8 cellular contexts compared by ENCODE assay signal in the genomic region with DNA sequence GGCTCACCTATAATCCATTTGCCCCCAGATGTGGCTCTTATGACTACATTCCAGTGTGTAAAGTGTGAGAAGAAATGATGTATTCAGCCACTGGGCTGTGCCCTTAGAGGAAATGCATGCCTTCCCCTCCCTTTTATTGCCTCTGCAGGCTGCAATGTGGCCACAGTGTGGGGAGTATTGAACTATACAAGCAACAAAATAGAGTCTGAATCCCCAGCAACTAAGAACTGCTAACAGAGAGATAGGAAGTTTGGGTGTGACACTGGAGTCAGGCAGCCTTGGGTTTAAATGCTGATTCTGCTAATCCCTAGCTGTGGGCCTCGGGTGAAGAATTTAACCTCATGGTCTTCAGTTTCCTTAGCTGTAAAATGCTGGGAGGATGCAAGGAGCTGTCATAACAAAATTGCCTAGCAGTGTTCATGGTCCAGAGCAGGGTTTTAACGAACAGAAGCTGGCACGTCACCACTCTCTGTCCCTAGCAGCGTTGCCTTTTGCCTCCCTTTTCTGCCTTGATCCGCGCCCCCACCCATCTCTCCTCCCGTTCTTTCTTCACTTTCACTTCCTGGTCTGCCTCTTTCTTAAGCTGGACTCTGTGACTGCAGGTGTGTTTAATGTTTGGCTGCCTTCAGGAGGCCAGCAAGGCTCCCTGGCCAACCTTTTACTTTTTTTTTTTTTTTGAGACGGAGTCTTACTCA. TPM values are rescaled to one million over a fixed set of nuclear protein-coding genes. Genes with fewer than 3 reads are reported as not detected.
DNase-seq lines count a peak whose midpoint lies in the region; ATAC-seq and TF ChIP-seq lines count a peak whose summit lies in the region.

No MANE protein-coding gene starts in this region.

- H3K4me1 ChIP-seq in KMS-11 (ENCODE audit: low read depth, poor library complexity, severe bottlenecking) (peaks cover 54% of the 10 kb centered on the region), muscle layer of duodenum (ENCODE audit: control insufficient read depth in 1 of 2, insufficient read depth in 2 of 2, low read length in 2 of 2) (no peaks in the 10 kb centered on the region)

- no peaks in the 10 kb centered on the region for H3K9me3 ChIP-seq in muscle layer of duodenum (ENCODE audit: control insufficient read depth in 1 of 2, low read length in 2 of 2)

- no peak for TF ChIP-seq CTCF in KMS-11 (conservative IDR thresholded peaks at IDR 0.05; ENCODE audit: low read depth, low read length)

- H3K4me3 Mint-ChIP-seq in activated T-helper 1 cell treated with anti-CD3 and anti-CD28 coated beads, Interleukin-12 subunit alpha, Interleukin-12 subunit beta, Interleukin-2, Interleukin-4 antibody, amounts not matched to agents 30 ng/mL and 10 ng/mL and 1 ng/mL, durations not matched to agents 14 hours and 24 hours and 36 hours: peak overlapping the region; percentile 34

- no peaks in the 10 kb centered on the region for H3K36me3 ChIP-seq in KMS-11 (ENCODE audit: insufficient read depth)
- H3K36me3 ChIP-seq in muscle layer of duodenum (ENCODE audit: control insufficient read depth in 1 of 2, insufficient read depth in 2 of 2, low read length in 2 of 2): no peaks in the 10 kb centered on the region

- no peaks in the 10 kb centered on the region for H3K79me2 ChIP-seq in KMS-11 (ENCODE audit: insufficient read depth, low read depth)

- ATAC-seq in HG03025 (IDR thresholded peaks at IDR 0.05; ENCODE audit: low FRiP score, unreplicated experiment): no peak
- no peak for ATAC-seq in GM21619 (IDR thresholded peaks at IDR 0.05; ENCODE audit: unreplicated experiment)

- no peaks in the 10 kb centered on the region for H3K27me3 ChIP-seq in KMS-11 (ENCODE audit: insufficient read depth, low read depth)
- no peaks in the 10 kb centered on the region for H3K27me3 ChIP-seq in muscle layer of duodenum (ENCODE audit: low read depth, low read length)

- no peaks in the 10 kb centered on the region for H4K20me1 ChIP-seq in KMS-11 (ENCODE audit: insufficient read depth)

- peaks cover 5% of the 10 kb centered on the region for H3K9me3 Mint-ChIP-seq in activated T-helper 1 cell treated with anti-CD3 and anti-CD28 coated beads, Interleukin-12 subunit alpha, Interleukin-12 subunit beta, Interleukin-2, Interleukin-4 antibody, amounts not matched to agents 30 ng/mL and 10 ng/mL and 1 ng/mL, durations not matched to agents 14 hours and 24 hours and 36 hours

- peaks cover 9% of the 10 kb centered on the region for H3K27me3 Mint-ChIP-seq in activated T-helper 1 cell treated with anti-CD3 and anti-CD28 coated beads, Interleukin-12 subunit alpha, Interleukin-12 subunit beta, Interleukin-2, Interleukin-4 antibody, amounts not matched to agents 30 ng/mL and 10 ng/mL and 1 ng/mL, durations not matched to agents 14 hours and 24 hours and 36 hours (ENCODE audit: insufficient read depth)

- H3K27ac ChIP-seq in KMS-11 (peak overlapping the region; percentile 37), muscle layer of duodenum (ENCODE audit: low read length) (peak overlapping the region; percentile 54)

- in situ Hi-C loops in ACHN (cut with HindIII; ENCODE audit: low pct_ligation_motif_present, low pct_unique_long_range_greater_than_20kb, low sequenced_read_pairs): no loop called here

- H3K4me3 ChIP-seq in KMS-11 (IDR thresholded peaks at IDR 0.05; ENCODE audit: insufficient read depth, low read depth, low read length) (no peak overlapping the region), muscle layer of duodenum (ENCODE audit: low read depth in 1 of 2, low read length in 2 of 2) (peak overlapping the region in 1 of 2 donors; percentile 9)

- H3K36me3 Mint-ChIP-seq in activated T-helper 1 cell treated with anti-CD3 and anti-CD28 coated beads, Interleukin-12 subunit alpha, Interleukin-12 subunit beta, Interleukin-2, Interleukin-4 antibody, amounts not matched to agents 30 ng/mL and 10 ng/mL and 1 ng/mL, durations not matched to agents 14 hours and 24 hours and 36 hours (ENCODE audit: low read depth): peaks cover 3% of the 10 kb centered on the region

- H3K9ac ChIP-seq in KMS-11: peak overlapping the region; percentile 27; the same call in 1 of the 2 replicates

- peak overlapping the region; percentile 31 for H3K27ac Mint-ChIP-seq in activated T-helper 1 cell treated with anti-CD3 and anti-CD28 coated beads, Interleukin-12 subunit alpha, Interleukin-12 subunit beta, Interleukin-2, Interleukin-4 antibody, amounts not matched to agents 30 ng/mL and 10 ng/mL and 1 ng/mL, durations not matched to agents 14 hours and 24 hours and 36 hours

- peak overlapping the region; percentile 38 for H3K4me2 ChIP-seq in KMS-11

- DNase-seq in GDM1 (lab: John Stamatoyannopoulos, UW): peak; percentile 8
- DNase-seq in activated T-helper 1 cell treated with anti-CD3 and anti-CD28 coated beads, Interleukin-12 subunit alpha, Interleukin-12 subunit beta, Interleukin-2, Interleukin-4 antibody, amounts not matched to agents 30 ng/mL and 10 ng/mL and 1 ng/mL, durations not matched to agents 14 hours and 24 hours and 36 hours (ENCODE audit: low spot score): no peak
- DNase-seq in stimulated activated CD8-positive, alpha-beta memory T cell treated with anti-CD3 and anti-CD28 coated beads, Interleukin-4, amount 100 ng/mL, for 48 hours: no peak
- no peak for DNase-seq in ACHN

- peak overlapping the region; percentile 60 for H2AFZ ChIP-seq in KMS-11 (ENCODE audit: low read depth)

- peaks cover 42% of the 10 kb centered on the region for H3K4me1 Mint-ChIP-seq in activated T-helper 1 cell treated with anti-CD3 and anti-CD28 coated beads, Interleukin-12 subunit alpha, Interleukin-12 subunit beta, Interleukin-2, Interleukin-4 antibody, amounts not matched to agents 30 ng/mL and 10 ng/mL and 1 ng/mL, durations not matched to agents 14 hours and 24 hours and 36 hours (ENCODE audit: low read depth)

- intact Hi-C loops in activated T-helper 1 cell treated with anti-CD3 and anti-CD28 coated beads, Interleukin-12 subunit alpha, Interleukin-12 subunit beta, Interleukin-2, Interleukin-4 antibody, amounts not matched to agents 30 ng/mL and 10 ng/mL and 1 ng/mL, durations not matched to agents 14 hours and 24 hours and 36 hours (cut with micrococcal nuclease): no loop called here

RNA-seq across cellular contexts. Expression of a gene that starts 50.4 kb away (rescaled TPM):
- 205 and 224 TPM in 2 replicates for total RNA-seq in activated T-helper 1 cell treated with anti-CD3 and anti-CD28 coated beads, Interleukin-12 subunit alpha, Interleukin-12 subunit beta, Interleukin-2, Interleukin-4 antibody, amounts not matched to agents 30 ng/mL and 10 ng/mL and 1 ng/mL, durations not matched to agents 14 hours and 24 hours and 36 hours
